8 cellular contexts compared by ENCODE assay signal in genomic region chr7:149126662-149127321, GRCh38.
DNase-seq lines count a peak whose midpoint lies in the region; ATAC-seq lines count a peak whose summit lies in the region.

No MANE protein-coding gene starts in this region.

- peak overlapping the region; percentile 95 to 99 for H3K9ac ChIP-seq in duodenal mucosa (ENCODE audit: low read depth in 1 of 2, low read length in 2 of 2)

- DNase-seq in NCI-H1105 treated with DMSO at 0.1 percent for 48 hours (lab: John Stamatoyannopoulos, UW) = peak; percentile 51
- DNase-seq in activated CD4-positive, alpha-beta T cell treated with anti-CD3 and anti-CD28 coated beads for 48 hours = peak; percentile 80
- DNase-seq in medulla oblongata (ENCODE audit: extremely low spot score) = peak; percentile 66
- peak; percentile 30 for DNase-seq in stimulated activated CD8-positive, alpha-beta memory T cell treated with anti-CD3 and anti-CD28 coated beads, Interleukin-12 subunit alpha, Interleukin-12 subunit beta, amount 100 ng/mL, for 1 hour (ENCODE audit: low read depth)
- DNase-seq in SKM-1 treated with dmso at 0.1 percent for 144 hours (lab: John Stamatoyannopoulos, UW; ENCODE audit: unreplicated experiment) = no peak

- H3K4me3 ChIP-seq in duodenal mucosa (ENCODE audit: low read depth in 1 of 2, low read length in 2 of 2) = peak overlapping the region; percentile 97 to 98

- H3K36me3 ChIP-seq in duodenal mucosa (ENCODE audit: control insufficient read depth in 1 of 2, insufficient read depth in 2 of 2, low read length in 2 of 2) = peaks cover 7% of the 10 kb centered on the region in 2 donors

- H3K4me1 ChIP-seq in duodenal mucosa (ENCODE audit: control insufficient read depth in 1 of 2, insufficient read depth in 2 of 2, low read length in 2 of 2) = peaks cover 3 to 9% of the 10 kb centered on the region in 2 donors

- H3K9me3 ChIP-seq in duodenal mucosa (ENCODE audit: control insufficient read depth in 1 of 2, low read length in 2 of 2) = peaks cover 8% of the 10 kb centered on the region in 2 donors

- no peaks in the 10 kb centered on the region for H3K27me3 ChIP-seq in duodenal mucosa (ENCODE audit: control insufficient read depth in 1 of 2, insufficient read depth in 2 of 2, low read length in 2 of 2)

- ATAC-seq in GM18499 (IDR thresholded peaks at IDR 0.05; ENCODE audit: insufficient read depth, unreplicated experiment) = peak; percentile 27
- ATAC-seq in HG02610 (IDR thresholded peaks at IDR 0.05; ENCODE audit: unreplicated experiment) = peak; percentile 39

- H3K27ac ChIP-seq in duodenal mucosa (ENCODE audit: low read depth, low read length) = peak overlapping the region; percentile 93
